ENCODE assay signal across 1 cellular context in genomic region chr12:49061157-49061650, GRCh38.
TF ChIP-seq lines count a peak whose summit lies in the region.

No MANE protein-coding gene starts in this region.

TF ChIP-seq in GM12878, 131 proteins besides CTCF, POLR2A, EP300 and RAD21:
- peak; percentile 36 for TF ChIP-seq SIX5 (IDR thresholded peaks at IDR 0.05; ENCODE audit: low read depth, low read length, severe bottlenecking)
- no peak for TF ChIP-seq MXI1 (IDR thresholded peaks at IDR 0.05; ENCODE audit: low read depth, low read length)
